Comparison of ENCODE assay signal across 9 cellular contexts in the genomic region with DNA sequence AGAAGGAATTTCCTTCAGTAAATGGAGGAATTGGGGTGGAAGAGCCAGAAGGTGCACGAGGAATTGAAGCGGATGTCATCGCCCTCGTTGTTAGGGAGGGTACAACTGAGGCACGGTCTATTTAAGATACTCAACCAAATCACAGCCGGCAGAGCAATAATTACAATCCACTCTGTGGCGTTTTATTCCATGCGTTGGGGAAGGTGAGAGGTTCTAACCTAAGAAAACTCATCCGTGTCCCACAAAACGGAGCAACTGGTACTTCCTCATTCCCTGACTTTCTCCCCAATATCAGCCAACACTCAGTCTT. TPM values are rescaled to one million over a fixed set of nuclear protein-coding genes. Genes with fewer than 3 reads are reported as not detected.
DNase-seq lines count a peak whose midpoint lies in the region; TF ChIP-seq lines count a peak whose summit lies in the region.
"Had no signal": no experiment of that assay in that cellular context is flagged by ENCODE, and none has a peak within 500 bp of the region (broad histone marks: within the 10 kb centered on the region; RNA-seq: fewer than 3 reads in every experiment).

No MANE protein-coding gene starts in this region.

- peaks cover 16% of the 10 kb centered on the region for H3K27me3 Mint-ChIP-seq in glutamatergic neuron (ENCODE audit: unreplicated experiment)

- no peak overlapping the region; the same call in 1 of the 2 replicates for H3K27ac ChIP-seq in WERI-Rb-1
- H3K27ac ChIP-seq in skeletal muscle tissue (ENCODE audit: low read depth, low read length): peak overlapping the region; percentile 76

- TF ChIP-seq CTCF in WERI-Rb-1 (IDR thresholded peaks at IDR 0.05; ENCODE audit: low read depth, low read length) (no peak), glutamatergic neuron (IDR thresholded peaks at IDR 0.05; ENCODE audit: partially characterized antibody, unreplicated experiment) (peak; percentile 60)

- H3K9me3 Mint-ChIP-seq in glutamatergic neuron (ENCODE audit: unreplicated experiment): peaks cover 11% of the 10 kb centered on the region

- peaks cover 11% of the 10 kb centered on the region for H3K36me3 Mint-ChIP-seq in glutamatergic neuron (ENCODE audit: unreplicated experiment)

- H3K9ac ChIP-seq in skeletal muscle tissue (ENCODE audit: low read depth in 1 of 3, low read length in 3 of 3): peak overlapping the region in 2 of 3 donors; percentile 78 to 80

- no peak for DNase-seq in H7
- no peak for DNase-seq in WERI-Rb-1
- no peak for DNase-seq in glutamatergic neuron
- no peak for DNase-seq in NCI-H748 treated with DMSO at 0.1 percent for 48 hours (lab: John Stamatoyannopoulos, UW)
- no peak for DNase-seq in NCI-H524 (lab: John Stamatoyannopoulos, UW)
- DNase-seq in DMS53 (lab: John Stamatoyannopoulos, UW): no peak
- no peak for DNase-seq in MV-4-11 (lab: John Stamatoyannopoulos, UW)

- H3K27me3 ChIP-seq in H7 (ENCODE audit: control insufficient read depth, insufficient read depth, low read length): no peaks in the 10 kb centered on the region
- H3K27me3 ChIP-seq in WERI-Rb-1 (ENCODE audit: insufficient read depth, low read depth, severe bottlenecking): no peaks in the 10 kb centered on the region
- peaks cover 0 to 3% (median 3%) of the 10 kb centered on the region in 3 donors for H3K27me3 ChIP-seq in skeletal muscle tissue (ENCODE audit: control insufficient read depth in 3 of 3, insufficient read depth in 3 of 3, low read length in 3 of 3)

- H3K4me3 Mint-ChIP-seq in glutamatergic neuron (ENCODE audit: unreplicated experiment): peak overlapping the region; percentile 75

- H3K36me3 ChIP-seq in H7 (replicated peaks; ENCODE audit: control insufficient read depth, insufficient read depth, low read length) (peaks cover 3% of the 10 kb centered on the region; the same call in 1 of the 2 replicates), WERI-Rb-1 (no peaks in the 10 kb centered on the region; the same call in 1 of the 2 replicates), skeletal muscle tissue (ENCODE audit: control insufficient read depth in 3 of 3, insufficient read depth in 3 of 3, low read length in 3 of 3) (peaks cover 0 to 4% (median 2%) of the 10 kb centered on the region in 3 donors)

- H3K9me3 ChIP-seq in WERI-Rb-1 (ENCODE audit: severe bottlenecking): peaks cover 8% of the 10 kb centered on the region
- H3K9me3 ChIP-seq in skeletal muscle tissue (ENCODE audit: control insufficient read depth in 3 of 3, low read length in 3 of 3): peaks cover 0 to 3% (median 3%) of the 10 kb centered on the region in 3 donors

- H3K4me3 ChIP-seq in H7 (ENCODE audit: insufficient read depth, low read depth, low read length) (peak overlapping the region; percentile 57), WERI-Rb-1 (ENCODE audit: low read depth, low read length) (peak overlapping the region; percentile 71), skeletal muscle tissue (ENCODE audit: low read length in 3 of 3) (peak overlapping the region; percentile 54 to 81 (median 81))

- no peak overlapping the region for H3K27ac Mint-ChIP-seq in glutamatergic neuron (ENCODE audit: unreplicated experiment)

- peaks cover 9% of the 10 kb centered on the region for H3K4me1 Mint-ChIP-seq in glutamatergic neuron (ENCODE audit: low read depth, unreplicated experiment)

- peaks cover 12 to 15% (median 14%) of the 10 kb centered on the region in 3 donors for H3K4me1 ChIP-seq in skeletal muscle tissue (ENCODE audit: control insufficient read depth in 3 of 3, insufficient read depth in 3 of 3, low read length in 3 of 3)

RNA-seq across cellular contexts. Expression of a gene that starts 0.8 kb away (rescaled TPM):
- total RNA-seq in H7 (2014; rRNA removed; shearing (Covaris generic)): 79.2 and 83.1 TPM in 2 replicates
- total RNA-seq in glutamatergic neuron (ENCODE audit: unreplicated experiment): 63.3 TPM
- 76.2 TPM for total RNA-seq in skeletal muscle tissue

RNA-seq across cellular contexts. Expression of a gene that starts 16.9 kb away (rescaled TPM):
- not detected in 2 replicates for total RNA-seq in H7 (2014; rRNA removed; shearing (Covaris generic))
- total RNA-seq in glutamatergic neuron (ENCODE audit: unreplicated experiment) (not detected), skeletal muscle tissue (not detected)
- total RNA-seq: activated CD8-positive, alpha-beta memory T cell treated with anti-CD3 and anti-CD28 coated beads for 36 hours had no signal
